Comparison of ENCODE assay signal across 8 cellular contexts in genomic region chr19:15297416-15298224, GRCh38. TPM values are rescaled to one million over a fixed set of nuclear protein-coding genes. Genes with fewer than 3 reads are reported as not detected.
DNase-seq lines count a peak whose midpoint lies in the region; ATAC-seq and TF ChIP-seq lines count a peak whose summit lies in the region.

No MANE protein-coding gene starts in this region.

- H3K4me1 Mint-ChIP-seq in endodermal cell: peaks cover 59% of the 10 kb centered on the region

- DNase-seq in NCI-H1092 treated with DMSO at 0.1 percent for 48 hours (lab: John Stamatoyannopoulos, UW) (peak; percentile 9), NCI-H1092 (lab: John Stamatoyannopoulos, UW) (no peak), Panc1 (ENCODE audit: low read depth, low spot score) (peak; percentile 38), endodermal cell (no peak), posterior vena cava (ENCODE audit: low spot score) (peak; percentile 48), AG08395 (ENCODE audit: low spot score) (no peak)

- CTCF ChIA-PET in Panc1 (lab: Charles Lee): no interaction called here

- peak overlapping the region; percentile 79 for H3K27ac ChIP-seq in Panc1 (ENCODE audit: low read length)
- peak overlapping the region; percentile 26 for H3K27ac ChIP-seq in endodermal cell (ENCODE audit: low read depth, low read length)

- no peaks in the 10 kb centered on the region for H3K9me3 ChIP-seq in Panc1 (ENCODE audit: control insufficient read depth, insufficient read depth, low read depth, low read length)
- H3K9me3 ChIP-seq in endodermal cell (ENCODE audit: control insufficient read depth, low read length): no peaks in the 10 kb centered on the region

- no peaks in the 10 kb centered on the region for H3K27me3 Mint-ChIP-seq in endodermal cell (ENCODE audit: insufficient read depth)

- H3K4me1 ChIP-seq in Panc1 (ENCODE audit: control insufficient read depth, insufficient read depth, low read length): peaks cover 63% of the 10 kb centered on the region
- peaks cover 23% of the 10 kb centered on the region for H3K4me1 ChIP-seq in endodermal cell (ENCODE audit: control insufficient read depth, insufficient read depth, low read length)

- 92 to 93% methylated on average over 9 to 10 of the region's 10 CpGs for WGBS in endodermal cell (ENCODE audit: insufficient coverage in 1 of 2, insufficient read length in 1 of 2), 2 experiments

- peak overlapping the region; percentile 78 for H3K27ac Mint-ChIP-seq in endodermal cell

- TF ChIP-seq CTCF in Panc1 (IDR thresholded peaks at IDR 0.05) (no peak), endodermal cell (conservative IDR thresholded peaks at IDR 0.05) (peak; percentile 34)

- intact Hi-C loops in Panc1 (cut with micrococcal nuclease; ENCODE audit: unreplicated experiment): no loop called here
- intact Hi-C loops in posterior vena cava (cut with DNase I): no loop called here

- no peak overlapping the region for H3K4me3 ChIP-seq in Panc1 (ENCODE audit: low read depth in 2 of 2, low read length in 2 of 2)
- no peak overlapping the region for H3K4me3 ChIP-seq in endodermal cell (ENCODE audit: low read length)

- no TSS peak for BruUV-seq in Panc1 (replicated peaks; lab: Mats Ljungman, UMichigan)

- H3K27me3 ChIP-seq in Panc1 (ENCODE audit: control insufficient read depth, insufficient read depth, low read length) (no peaks in the 10 kb centered on the region), endodermal cell (ENCODE audit: control insufficient read depth, insufficient read depth, low read length, poor library complexity, severe bottlenecking) (no peaks in the 10 kb centered on the region)

- H3K9ac ChIP-seq in endodermal cell (ENCODE audit: extremely low read depth, low read length, poor library complexity, severe bottlenecking): no peak overlapping the region

- no peaks in the 10 kb centered on the region for H3K36me3 ChIP-seq in Panc1 (ENCODE audit: control insufficient read depth, insufficient read depth, low read length)
- H3K36me3 ChIP-seq in endodermal cell (ENCODE audit: control insufficient read depth, insufficient read depth, low read length): peaks cover 8% of the 10 kb centered on the region

- peak overlapping the region; percentile 30 for H3K4me3 Mint-ChIP-seq in endodermal cell

- no peaks in the 10 kb centered on the region for H3K9me3 Mint-ChIP-seq in endodermal cell

- in situ Hi-C loops in Panc1 (cut with HindIII; ENCODE audit: low pct_unique_long_range_greater_than_20kb, low sequenced_read_pairs): no loop called here

- POLR2A ChIA-PET in Panc1 (lab: Charles Lee): no interaction called here

- ATAC-seq in Panc1 (peak; percentile 53), HG02885 (IDR thresholded peaks at IDR 0.05; ENCODE audit: poor library complexity, unreplicated experiment) (no peak), HG03571 (IDR thresholded peaks at IDR 0.05; ENCODE audit: unreplicated experiment) (no peak)

- peaks cover 12% of the 10 kb centered on the region for H3K36me3 Mint-ChIP-seq in endodermal cell (ENCODE audit: low read depth)

RNA-seq across cellular contexts. Expression of gene BRD4, which starts 34.7 kb away (rescaled TPM):
- total RNA-seq in Panc1 (2021; ENCODE audit: unreplicated experiment): 102 TPM
- polyA plus RNA-seq in Panc1 (2012; ENCODE audit: insufficient read length): 75.9 TPM
- total RNA-seq in endodermal cell: 100 to 1,000 TPM; 149 to 156 TPM
- 79.3 TPM for polyA plus RNA-seq in endodermal cell (2013, experiment 1 of 2)
- polyA plus RNA-seq in endodermal cell (2013, experiment 2 of 2): 80.9 TPM
- 10 to 100 TPM; 77.5 to 89.6 TPM for total RNA-seq in posterior vena cava

Comparison
In these comparisons a context has a peak if more than half of its experiments do, and no peak if none do; other contexts are left out.
1. DNase-seq: peak in NCI-H1092 treated with DMSO at 0.1 percent for 48 hours (single experiment), Panc1 (single experiment) and posterior vena cava (single experiment); none in NCI-H1092 (single experiment), endodermal cell (single experiment) and AG08395 (single experiment).